Comparison of ENCODE assay signal across 9 cellular contexts in the genomic region with DNA sequence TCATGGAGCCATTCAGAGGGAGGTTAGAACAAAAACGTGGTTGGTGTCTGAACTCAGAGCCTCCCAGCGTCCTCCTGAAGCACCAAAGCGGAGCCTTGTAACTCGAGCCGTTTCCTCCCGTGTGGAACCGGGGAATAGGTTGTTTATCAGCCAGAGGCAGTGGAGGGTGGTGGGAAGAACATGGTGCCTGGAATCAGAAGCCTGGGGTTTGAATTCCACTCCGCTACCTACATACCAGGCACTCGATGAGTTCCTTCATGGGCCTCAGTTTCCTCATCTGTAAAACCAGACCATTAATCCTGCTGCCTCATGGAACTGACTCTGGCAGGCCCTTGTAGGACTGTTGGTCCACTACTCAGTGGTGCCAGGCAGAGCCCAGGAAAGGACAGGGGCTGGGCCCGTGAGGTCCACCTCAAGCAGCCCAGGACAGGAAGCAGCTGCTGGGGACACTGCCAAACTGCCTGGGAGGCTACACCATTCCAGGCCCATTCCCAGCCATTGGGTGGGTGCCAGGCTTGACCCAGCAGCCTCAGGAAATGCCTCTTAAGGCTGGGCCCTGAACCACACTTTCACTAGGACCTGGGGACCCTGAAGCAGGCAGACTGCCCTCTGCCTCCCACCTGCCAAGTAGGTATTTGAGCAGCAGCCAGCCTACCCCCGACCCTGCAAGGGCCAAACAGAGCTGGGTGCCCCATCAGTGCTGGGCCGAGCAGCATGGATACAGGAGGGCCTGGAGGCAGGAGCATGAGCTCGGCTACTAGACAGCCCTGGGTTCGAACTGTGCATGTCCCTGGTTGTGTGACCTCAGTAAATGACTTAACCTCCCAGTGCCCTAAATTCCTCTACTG. TPM values are rescaled to one million over a fixed set of nuclear protein-coding genes. Genes with fewer than 3 reads are reported as not detected.
DNase-seq lines count a peak whose midpoint lies in the region; ATAC-seq and TF ChIP-seq lines count a peak whose summit lies in the region.
"Had no signal": no experiment of that assay in that cellular context is flagged by ENCODE, and none has a peak within 500 bp of the region (broad histone marks: within the 10 kb centered on the region; RNA-seq: fewer than 3 reads in every experiment).

No MANE protein-coding gene starts in this region.

- no peaks in the 10 kb centered on the region for H3K9me3 ChIP-seq in right cardiac atrium (ENCODE audit: control insufficient read depth, low read length)
- no peaks in the 10 kb centered on the region for H3K9me3 ChIP-seq in stomach smooth muscle (ENCODE audit: control insufficient read depth in 2 of 2, low read length in 2 of 2)

- ATAC-seq in WTC11 (peak; percentile 48), right cardiac atrium (peak; percentile 38 to 62), HG03571 (IDR thresholded peaks at IDR 0.05; ENCODE audit: unreplicated experiment) (no peak)

- peak overlapping the region; percentile 12; the same call in 1 of the 2 replicates for H3K27ac Mint-ChIP-seq in WTC11

- peaks cover 27% of the 10 kb centered on the region for H3K4me1 Mint-ChIP-seq in WTC11

- peaks cover 4% of the 10 kb centered on the region; the same call in 1 of the 2 replicates for H3K36me3 Mint-ChIP-seq in WTC11

- H3K9ac ChIP-seq in stomach smooth muscle (ENCODE audit: low read length in 2 of 2): no peak overlapping the region

- CTCF ChIA-PET in WTC11 (lab: Charles Lee): interaction anchor here (1.0 to 3.2 kb wide), 8 partner anchors 25 to 86 kb away, joined by 3 to 48 read pairs (median 20); a partner anchor contains a TSS

- no peaks in the 10 kb centered on the region for H3K27me3 ChIP-seq in right cardiac atrium (ENCODE audit: control insufficient read depth, insufficient read depth)
- H3K27me3 ChIP-seq in stomach smooth muscle (ENCODE audit: control insufficient read depth in 1 of 2, insufficient read depth in 2 of 2, low read length in 2 of 2): peaks cover 0 to 3% of the 10 kb centered on the region in 2 donors

- H3K27me3 Mint-ChIP-seq in WTC11 (ENCODE audit: low read depth): peaks cover 5% of the 10 kb centered on the region; the same call in 1 of the 2 replicates

- 53% methylated on average over 14 of the region's 14 CpGs for WGBS in right cardiac atrium

- POLR2A ChIA-PET in WTC11 (lab: Charles Lee): interaction anchor here (2.7 kb wide), 1 partner anchor 34 kb away, joined by 7 read pairs; a partner anchor contains a TSS

- DNase-seq in DMS 273 (lab: John Stamatoyannopoulos, UW; ENCODE audit: unreplicated experiment) (peak; percentile 72), DMS 273 treated with DMSO at 0.1 percent for 48 hours (lab: John Stamatoyannopoulos, UW) (no peak), WTC11 (ENCODE audit: low spot score) (no peak), right cardiac atrium (peak; percentile 64 to 87 (median 77)), GOT3 (lab: John Stamatoyannopoulos, UW) (no peak)
- DNase-seq in activated CD8-positive, alpha-beta memory T cell treated with anti-CD3 and anti-CD28 coated beads for 24 hours: no peak
- DNase-seq: stimulated activated CD4-positive, alpha-beta T cell treated with anti-CD3 and anti-CD28 coated beads, Interleukin-4, amount 100 ng/mL, for 24 hours had no signal

- H3K27ac ChIP-seq in right cardiac atrium (ENCODE audit: low read length): peak overlapping the region; percentile 15
- peak overlapping the region; percentile 60 for H3K27ac ChIP-seq in stomach smooth muscle (ENCODE audit: low read length)

- intact Hi-C loops in right cardiac atrium (cut with DNase I): loop anchor here (5.0 kb wide), 3 partner anchors 62 to 82 kb away; a partner anchor contains a TSS

- no peaks in the 10 kb centered on the region for H3K9me3 Mint-ChIP-seq in WTC11

- H3K36me3 ChIP-seq in stomach smooth muscle (ENCODE audit: control insufficient read depth in 2 of 2, insufficient read depth in 2 of 2, low read length in 2 of 2): peaks cover 0 to 10% of the 10 kb centered on the region in 2 donors

- TF ChIP-seq CTCF in WTC11 (IDR thresholded peaks at IDR 0.05): no peak

- H3K4me3 ChIP-seq in right cardiac atrium (ENCODE audit: low read length) (no peak overlapping the region), stomach smooth muscle (ENCODE audit: low read length in 2 of 2) (no peak overlapping the region)

- H3K4me3 Mint-ChIP-seq in WTC11: no peak overlapping the region

- peaks cover 12% of the 10 kb centered on the region for H3K4me1 ChIP-seq in right cardiac atrium (ENCODE audit: control insufficient read depth, insufficient read depth, low read length)
- H3K4me1 ChIP-seq in stomach smooth muscle (ENCODE audit: control insufficient read depth, insufficient read depth, low read length): peaks cover 29% of the 10 kb centered on the region

TF ChIP-seq in WTC11, 78 proteins besides CTCF, POLR2A, EP300 and RAD21 (continues in another document):
- TF ChIP-seq TP53 (CRISPR knock-in tag; IDR thresholded peaks at IDR 0.05) (no peak), TEAD1 (CRISPR knock-in tag; IDR thresholded peaks at IDR 0.05) (no peak), SMAD4 (CRISPR knock-in tag; IDR thresholded peaks at IDR 0.05) (no peak), PRRX2 (CRISPR knock-in tag; IDR thresholded peaks at IDR 0.05) (no peak)
- TF ChIP-seq, protein P1, sequence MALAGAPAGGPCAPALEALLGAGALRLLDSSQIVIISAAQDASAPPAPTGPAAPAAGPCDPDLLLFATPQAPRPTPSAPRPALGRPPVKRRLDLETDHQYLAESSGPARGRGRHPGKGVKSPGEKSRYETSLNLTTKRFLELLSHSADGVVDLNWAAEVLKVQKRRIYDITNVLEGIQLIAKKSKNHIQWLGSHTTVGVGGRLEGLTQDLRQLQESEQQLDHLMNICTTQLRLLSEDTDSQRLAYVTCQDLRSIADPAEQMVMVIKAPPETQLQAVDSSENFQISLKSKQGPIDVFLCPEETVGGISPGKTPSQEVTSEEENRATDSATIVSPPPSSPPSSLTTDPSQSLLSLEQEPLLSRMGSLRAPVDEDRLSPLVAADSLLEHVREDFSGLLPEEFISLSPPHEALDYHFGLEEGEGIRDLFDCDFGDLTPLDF (CRISPR knock-in tag; IDR thresholded peaks at IDR 0.05): no peak
- TF ChIP-seq, protein P2, sequence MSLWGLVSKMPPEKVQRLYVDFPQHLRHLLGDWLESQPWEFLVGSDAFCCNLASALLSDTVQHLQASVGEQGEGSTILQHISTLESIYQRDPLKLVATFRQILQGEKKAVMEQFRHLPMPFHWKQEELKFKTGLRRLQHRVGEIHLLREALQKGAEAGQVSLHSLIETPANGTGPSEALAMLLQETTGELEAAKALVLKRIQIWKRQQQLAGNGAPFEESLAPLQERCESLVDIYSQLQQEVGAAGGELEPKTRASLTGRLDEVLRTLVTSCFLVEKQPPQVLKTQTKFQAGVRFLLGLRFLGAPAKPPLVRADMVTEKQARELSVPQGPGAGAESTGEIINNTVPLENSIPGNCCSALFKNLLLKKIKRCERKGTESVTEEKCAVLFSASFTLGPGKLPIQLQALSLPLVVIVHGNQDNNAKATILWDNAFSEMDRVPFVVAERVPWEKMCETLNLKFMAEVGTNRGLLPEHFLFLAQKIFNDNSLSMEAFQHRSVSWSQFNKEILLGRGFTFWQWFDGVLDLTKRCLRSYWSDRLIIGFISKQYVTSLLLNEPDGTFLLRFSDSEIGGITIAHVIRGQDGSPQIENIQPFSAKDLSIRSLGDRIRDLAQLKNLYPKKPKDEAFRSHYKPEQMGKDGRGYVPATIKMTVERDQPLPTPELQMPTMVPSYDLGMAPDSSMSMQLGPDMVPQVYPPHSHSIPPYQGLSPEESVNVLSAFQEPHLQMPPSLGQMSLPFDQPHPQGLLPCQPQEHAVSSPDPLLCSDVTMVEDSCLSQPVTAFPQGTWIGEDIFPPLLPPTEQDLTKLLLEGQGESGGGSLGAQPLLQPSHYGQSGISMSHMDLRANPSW (CRISPR knock-in tag; conservative IDR thresholded peaks at IDR 0.05; ENCODE audit: low read depth): no peak
- TF ChIP-seq, protein P3, sequence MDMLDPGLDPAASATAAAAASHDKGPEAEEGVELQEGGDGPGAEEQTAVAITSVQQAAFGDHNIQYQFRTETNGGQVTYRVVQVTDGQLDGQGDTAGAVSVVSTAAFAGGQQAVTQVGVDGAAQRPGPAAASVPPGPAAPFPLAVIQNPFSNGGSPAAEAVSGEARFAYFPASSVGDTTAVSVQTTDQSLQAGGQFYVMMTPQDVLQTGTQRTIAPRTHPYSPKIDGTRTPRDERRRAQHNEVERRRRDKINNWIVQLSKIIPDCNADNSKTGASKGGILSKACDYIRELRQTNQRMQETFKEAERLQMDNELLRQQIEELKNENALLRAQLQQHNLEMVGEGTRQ (CRISPR knock-in tag; IDR thresholded peaks at IDR 0.05): no peak
- TF ChIP-seq, protein P4, sequence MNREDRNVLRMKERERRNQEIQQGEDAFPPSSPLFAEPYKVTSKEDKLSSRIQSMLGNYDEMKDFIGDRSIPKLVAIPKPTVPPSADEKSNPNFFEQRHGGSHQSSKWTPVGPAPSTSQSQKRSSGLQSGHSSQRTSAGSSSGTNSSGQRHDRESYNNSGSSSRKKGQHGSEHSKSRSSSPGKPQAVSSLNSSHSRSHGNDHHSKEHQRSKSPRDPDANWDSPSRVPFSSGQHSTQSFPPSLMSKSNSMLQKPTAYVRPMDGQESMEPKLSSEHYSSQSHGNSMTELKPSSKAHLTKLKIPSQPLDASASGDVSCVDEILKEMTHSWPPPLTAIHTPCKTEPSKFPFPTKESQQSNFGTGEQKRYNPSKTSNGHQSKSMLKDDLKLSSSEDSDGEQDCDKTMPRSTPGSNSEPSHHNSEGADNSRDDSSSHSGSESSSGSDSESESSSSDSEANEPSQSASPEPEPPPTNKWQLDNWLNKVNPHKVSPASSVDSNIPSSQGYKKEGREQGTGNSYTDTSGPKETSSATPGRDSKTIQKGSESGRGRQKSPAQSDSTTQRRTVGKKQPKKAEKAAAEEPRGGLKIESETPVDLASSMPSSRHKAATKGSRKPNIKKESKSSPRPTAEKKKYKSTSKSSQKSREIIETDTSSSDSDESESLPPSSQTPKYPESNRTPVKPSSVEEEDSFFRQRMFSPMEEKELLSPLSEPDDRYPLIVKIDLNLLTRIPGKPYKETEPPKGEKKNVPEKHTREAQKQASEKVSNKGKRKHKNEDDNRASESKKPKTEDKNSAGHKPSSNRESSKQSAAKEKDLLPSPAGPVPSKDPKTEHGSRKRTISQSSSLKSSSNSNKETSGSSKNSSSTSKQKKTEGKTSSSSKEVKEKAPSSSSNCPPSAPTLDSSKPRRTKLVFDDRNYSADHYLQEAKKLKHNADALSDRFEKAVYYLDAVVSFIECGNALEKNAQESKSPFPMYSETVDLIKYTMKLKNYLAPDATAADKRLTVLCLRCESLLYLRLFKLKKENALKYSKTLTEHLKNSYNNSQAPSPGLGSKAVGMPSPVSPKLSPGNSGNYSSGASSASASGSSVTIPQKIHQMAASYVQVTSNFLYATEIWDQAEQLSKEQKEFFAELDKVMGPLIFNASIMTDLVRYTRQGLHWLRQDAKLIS (CRISPR knock-in tag; IDR thresholded peaks at IDR 0.05; ENCODE audit: borderline replicate concordance): no peak

RNA-seq across cellular contexts. Expression of a gene that starts 33.4 kb away (rescaled TPM):
- total RNA-seq in WTC11 (2021) (16.7 to 19.2 TPM (median 18.0 TPM) in 3 replicates), right cardiac atrium (10 to 100 TPM; 26.2 to 34.4 (median 31.3) TPM)
- polyA plus RNA-seq in right cardiac atrium: 20.9 TPM

Comparison
In these comparisons a context has a peak if more than half of its experiments do, and no peak if none do; other contexts are left out.
1. DNase-seq: peak in DMS 273 (single experiment) and right cardiac atrium (3 of 3); none in DMS 273 treated with DMSO at 0.1 percent for 48 hours (single experiment), WTC11 (single experiment), activated CD8-positive, alpha-beta memory T cell treated with anti-CD3 and anti-CD28 coated beads for 24 hours (single experiment) and GOT3 (single experiment).